Comparison of ENCODE assay signal across 8 cellular contexts in genomic region chr9:137618105-137619067, GRCh38. TPM values are rescaled to one million over a fixed set of nuclear protein-coding genes. Genes with fewer than 3 reads are reported as not detected.
DNase-seq lines count a peak whose midpoint lies in the region; ATAC-seq and TF ChIP-seq lines count a peak whose summit lies in the region.

Gene EHMT1 (plus strand): TSS chr9:137619005. CDS start chr9:137619029, 24 bp downstream.

- H3K4me1 Mint-ChIP-seq in activated CD4-positive, alpha-beta memory T cell treated with anti-CD3 and anti-CD28 coated beads, Interleukin-2, amount 10 ng/mL, durations not matched to agents 7 days and 5 days = peaks cover 41% of the 10 kb centered on the region

- H3K4me3 ChIP-seq in BJ (ENCODE audit: low read depth, low read length) = peak within 1 kb of the TSS; percentile 99
- H3K4me3 ChIP-seq in lung = peak within 1 kb of the TSS; percentile 86

- H3K9me3 Mint-ChIP-seq in activated CD4-positive, alpha-beta memory T cell treated with anti-CD3 and anti-CD28 coated beads, Interleukin-2, amount 10 ng/mL, durations not matched to agents 7 days and 5 days = no peaks in the 10 kb centered on the region

- no peaks in the 10 kb centered on the region for H3K9me3 ChIP-seq in lung (ENCODE audit: control insufficient read depth in 2 of 2, insufficient read depth in 1 of 2, low read length in 1 of 2)

- H3K4me1 ChIP-seq in lung (ENCODE audit: control insufficient read depth in 2 of 2, insufficient read depth in 2 of 2, low read length in 2 of 2) = peaks cover 12 to 16% of the 10 kb centered on the region in 2 donors

- DNase-seq in BJ (ENCODE audit: low read depth) (no peak), GM19240 (ENCODE audit: insufficient read length, low spot score) (peak; percentile 98), NCI-H82 (lab: John Stamatoyannopoulos, UW) (peak; percentile 89), ecto neural progenitor cell (ENCODE audit: low spot score) (peak; percentile 94), lung (ENCODE audit: low spot score) (peak; percentile 85)
- peak; percentile 92 for DNase-seq in activated CD4-positive, alpha-beta memory T cell treated with anti-CD3 and anti-CD28 coated beads, Interleukin-2, amount 10 ng/mL, durations not matched to agents 7 days and 5 days
- DNase-seq in stimulated activated CD4-positive, alpha-beta T cell treated with anti-CD3 and anti-CD28 coated beads, TNF-alpha, amount 100 ng/mL, for 24 hours (ENCODE audit: low read depth in 3 of 3) = peak; percentile 75 to 84 (median 83)

- peaks cover 34% of the 10 kb centered on the region for H3K36me3 Mint-ChIP-seq in activated CD4-positive, alpha-beta memory T cell treated with anti-CD3 and anti-CD28 coated beads, Interleukin-2, amount 10 ng/mL, durations not matched to agents 7 days and 5 days (ENCODE audit: low read depth)

- ATAC-seq in HG03457 (IDR thresholded peaks at IDR 0.05; ENCODE audit: unreplicated experiment) (peak; percentile 42), lung (ENCODE audit: insufficient read depth, low FRiP score) (peak; percentile 78)

- CTCF ChIA-PET in BJ (lab: Yijun Ruan, JAX) = interaction anchor here (0.6 to 1.5 kb wide), 3 partner anchors 21 to 55 kb away, joined by 3 to 4 read pairs (median 3); no protein-coding TSS in a partner anchor
- CTCF ChIA-PET in activated CD4-positive, alpha-beta memory T cell treated with anti-CD3 and anti-CD28 coated beads, Interleukin-2, amount 10 ng/mL, durations not matched to agents 7 days and 5 days (lab: Charles Lee) = interaction anchor here (0.7 to 1.5 kb wide), 8 partner anchors 11 to 382 kb away, joined by 3 to 8 read pairs (median 4); partner anchors contain the start of gene ZMYND19

- H3K4me3 Mint-ChIP-seq in activated CD4-positive, alpha-beta memory T cell treated with anti-CD3 and anti-CD28 coated beads, Interleukin-2, amount 10 ng/mL, durations not matched to agents 7 days and 5 days = peak within 1 kb of the TSS; percentile 83

- peak within 1 kb of the TSS; percentile 88 to 93 for H3K27ac ChIP-seq in lung (ENCODE audit: low read depth in 1 of 2, low read length in 1 of 2)

- WGBS in lung, 2 donors = 1% methylated on average over 88 to 94 of the region's 94 CpGs

- H3K27me3 ChIP-seq in BJ (ENCODE audit: control insufficient read depth, insufficient read depth, low read length) (no peaks in the 10 kb centered on the region), lung (ENCODE audit: control insufficient read depth, insufficient read depth) (no peaks in the 10 kb centered on the region)

- H3K36me3 ChIP-seq in BJ (ENCODE audit: control insufficient read depth, insufficient read depth, low read length) = peaks cover 17% of the 10 kb centered on the region
- peaks cover 0 to 27% of the 10 kb centered on the region in 2 donors for H3K36me3 ChIP-seq in lung (ENCODE audit: control insufficient read depth in 2 of 2, insufficient read depth in 2 of 2, low read length in 2 of 2)

- peak within 1 kb of the TSS; percentile 88 for H3K27ac Mint-ChIP-seq in activated CD4-positive, alpha-beta memory T cell treated with anti-CD3 and anti-CD28 coated beads, Interleukin-2, amount 10 ng/mL, durations not matched to agents 7 days and 5 days

- TF ChIP-seq CTCF in BJ (IDR thresholded peaks at IDR 0.05; ENCODE audit: insufficient read depth, low read depth, low read length) (no peak), lung (IDR thresholded peaks at IDR 0.05; ENCODE audit: control extremely low read depth, extremely low read depth) (no peak)

- no peaks in the 10 kb centered on the region for H3K27me3 Mint-ChIP-seq in activated CD4-positive, alpha-beta memory T cell treated with anti-CD3 and anti-CD28 coated beads, Interleukin-2, amount 10 ng/mL, durations not matched to agents 7 days and 5 days

- POLR2A ChIA-PET in BJ (lab: Charles Lee) = no interaction called here
- POLR2A ChIA-PET in activated CD4-positive, alpha-beta memory T cell treated with anti-CD3 and anti-CD28 coated beads, Interleukin-2, amount 10 ng/mL, durations not matched to agents 7 days and 5 days (lab: Charles Lee) = interaction anchor here (0.6 to 2.3 kb wide), 13 partner anchors 8 to 1079 kb away, joined by 3 to 33 read pairs (median 5); partner anchors contain the start of genes ARRDC1, MRPL41, NOXA1 and ZMYND19

RNA-seq across cellular contexts. Expression of gene EHMT1, which starts in this region (rescaled TPM):
- polyA plus RNA-seq in BJ (2011; rRNA removed) (18.1 and 23.3 TPM in 2 replicates), lung (10 to 100 TPM; 32.2 to 39.9 TPM)
- 52.4 and 53.0 TPM in 2 replicates for polyA minus RNA-seq in BJ (2011; rRNA and poly(A)+ RNA removed)
- total RNA-seq in activated CD4-positive, alpha-beta memory T cell treated with anti-CD3 and anti-CD28 coated beads, Interleukin-2, amount 10 ng/mL, durations not matched to agents 7 days and 5 days = 10 to 100 TPM; 87.1 to 91.4 TPM
- 10 to 100 TPM; 76.4 to 91.5 TPM for total RNA-seq in lung
